15 cellular contexts compared by ENCODE assay signal in the genomic region with DNA sequence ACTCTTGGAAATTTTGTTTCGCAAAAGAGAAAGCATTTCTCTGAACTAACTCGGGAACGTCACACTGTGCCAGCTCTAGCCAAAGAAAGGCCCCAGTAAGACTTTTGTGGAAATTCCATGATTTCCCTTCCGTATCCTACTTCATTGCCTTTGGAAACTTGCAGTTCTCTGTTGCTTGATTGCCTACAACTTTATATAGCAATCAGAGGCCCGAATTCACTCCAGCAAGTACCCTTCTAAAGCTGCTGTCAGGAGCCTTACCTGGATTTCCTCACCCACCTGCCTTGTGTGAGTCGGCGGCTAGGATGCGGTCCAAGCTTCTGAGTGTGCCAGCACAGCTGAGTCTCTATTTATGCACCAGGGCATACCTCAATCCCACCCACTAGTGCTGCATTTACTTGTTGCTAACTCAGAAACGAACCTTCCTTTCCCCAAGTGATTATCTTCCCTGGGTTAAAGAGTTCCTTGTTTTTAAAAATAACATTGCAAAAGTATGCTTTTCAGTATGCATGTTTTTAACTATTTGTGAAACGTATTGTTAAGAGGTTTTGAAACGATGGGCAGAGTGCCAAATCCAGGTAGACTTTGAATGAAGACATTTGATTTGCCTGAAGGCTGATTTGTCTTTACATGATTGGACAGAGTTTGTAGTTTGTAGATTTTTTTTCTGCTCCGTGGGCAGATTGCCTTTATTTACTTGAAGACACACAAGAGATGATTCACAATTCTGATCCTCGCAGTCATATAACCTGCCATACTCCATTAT. TPM values are rescaled to one million over a fixed set of nuclear protein-coding genes. Genes with fewer than 3 reads are reported as not detected.
DNase-seq lines count a peak whose midpoint lies in the region; ATAC-seq, FAIRE-seq and TF ChIP-seq lines count a peak whose summit lies in the region.
"Had no signal": no experiment of that assay in that cellular context is flagged by ENCODE, and none has a peak within 500 bp of the region (broad histone marks: within the 10 kb centered on the region; RNA-seq: fewer than 3 reads in every experiment).

Gene AGR2 (minus strand): TSS at position 326 of the 766 bp plus-strand sequence. CDS start 3,203 bp downstream, outside the sequence.

- peaks cover 12% of the 10 kb centered on the region for H3K4me1 Mint-ChIP-seq in neural progenitor cell
- H3K4me1 Mint-ChIP-seq: activated naive CD8-positive, alpha-beta T cell treated with anti-CD3 and anti-CD28 coated beads, Interleukin-2, amount 50 U/mL, for 24 hours had no signal

- H3K9me3 ChIP-seq in H1 (ENCODE audit: insufficient read depth in 2 of 2, low read depth in 1 of 2, low read length in 1 of 2) (no peaks in the 10 kb centered on the region), neural progenitor cell (ENCODE audit: low read depth) (no peaks in the 10 kb centered on the region)
- H3K9me3 ChIP-seq: uterus had no signal

- H2BK5ac ChIP-seq in H1 (ENCODE audit: low read depth, low read length): no peak within 1 kb of the TSS

- no peaks in the 10 kb centered on the region for H3K9me3 Mint-ChIP-seq in neural progenitor cell
- H3K9me3 Mint-ChIP-seq: activated naive CD8-positive, alpha-beta T cell treated with anti-CD3 and anti-CD28 coated beads, Interleukin-2, amount 50 U/mL, for 24 hours had no signal

- no peak within 1 kb of the TSS for H2BK15ac ChIP-seq in H1 (ENCODE audit: low read length)

- peak within 1 kb of the TSS; percentile 34 for H2AFZ ChIP-seq in H1 (ENCODE audit: low read length)
- peak within 1 kb of the TSS; percentile 15 for H2AFZ ChIP-seq in neural progenitor cell (replicated peaks)

- CTCF ChIA-PET in H1 (lab: Charles Lee; ENCODE audit: partially characterized antibody): interaction anchor here (0.7 to 1.2 kb wide), 4 partner anchors 43 to 728 kb away, joined by 3 to 4 read pairs (median 3); no protein-coding TSS in a partner anchor

- no peaks in the 10 kb centered on the region for H3K36me3 Mint-ChIP-seq in neural progenitor cell

- no peak within 1 kb of the TSS for H3K27ac Mint-ChIP-seq in neural progenitor cell
- H3K27ac Mint-ChIP-seq: activated naive CD8-positive, alpha-beta T cell treated with anti-CD3 and anti-CD28 coated beads, Interleukin-2, amount 50 U/mL, for 24 hours had no signal

- no peak for TF ChIP-seq CTCF in H1 (IDR thresholded peaks at IDR 0.05; ENCODE audit: control extremely low read depth in 1 of 3, insufficient read depth in 1 of 3, low read depth in 1 of 3, low read length in 3 of 3)
- TF ChIP-seq CTCF in neural progenitor cell (IDR thresholded peaks at IDR 0.05): no peak

- no peak within 1 kb of the TSS for H2BK120ac ChIP-seq in H1 (replicated peaks; ENCODE audit: low read depth, low read length)

- POLR2A ChIA-PET in H1 (lab: Charles Lee; ENCODE audit: partially characterized antibody): no interaction called here

- no peak for TF ChIP-seq EP300 in H1 (IDR thresholded peaks at IDR 0.05; ENCODE audit: borderline replicate concordance in 1 of 2, low read depth in 2 of 2, low read length in 2 of 2)

- H2BK12ac ChIP-seq in H1 (ENCODE audit: low read depth, low read length): no peak within 1 kb of the TSS

- no peak within 1 kb of the TSS for H3K9ac ChIP-seq in H1 (replicated peaks in 1 of 4; ENCODE audit: extremely low read depth in 1 of 4, low read depth in 3 of 4, low read length in 3 of 4)
- no peak within 1 kb of the TSS for H3K9ac ChIP-seq in neural progenitor cell

- no peaks in the 10 kb centered on the region for H4K20me1 ChIP-seq in H1 (replicated peaks in 1 of 2; ENCODE audit: control insufficient read depth in 1 of 2, insufficient read depth in 2 of 2, low read length in 2 of 2)
- H4K20me1 ChIP-seq in neural progenitor cell (ENCODE audit: low read depth): no peaks in the 10 kb centered on the region

- no peak within 1 kb of the TSS for H3K14ac ChIP-seq in H1 (ENCODE audit: insufficient read length)

- no peak for FAIRE-seq in H1 (lab: Jason Lieb, UNC)
- FAIRE-seq: H54 had no signal

- TF ChIP-seq POLR2A in H1 (IDR thresholded peaks at IDR 0.05; ENCODE audit: control extremely low read depth in 1 of 2, low read depth in 2 of 2, low read length in 2 of 2): no peak

- no peak within 1 kb of the TSS for H3K23ac ChIP-seq in H1 (ENCODE audit: insufficient read length)

- no peak within 1 kb of the TSS for H3K56ac ChIP-seq in H1 (replicated peaks; ENCODE audit: insufficient read length, low read depth, low read length)

- no peak within 1 kb of the TSS for H3K4me3 Mint-ChIP-seq in neural progenitor cell
- H3K4me3 Mint-ChIP-seq: activated naive CD8-positive, alpha-beta T cell treated with anti-CD3 and anti-CD28 coated beads, Interleukin-2, amount 50 U/mL, for 24 hours had no signal

- no peak for TF ChIP-seq RAD21 in H1 (IDR thresholded peaks at IDR 0.05 in 1 of 2, conservative IDR thresholded peaks at IDR 0.05 in 1 of 2; ENCODE audit: low read depth in 2 of 2, low read length in 2 of 2)

- H4K8ac ChIP-seq in H1 (ENCODE audit: extremely low read depth, insufficient read depth, low read length): no peak within 1 kb of the TSS

- H4K91ac ChIP-seq in H1 (replicated peaks; ENCODE audit: insufficient read length, low read length): no peak within 1 kb of the TSS

- H3K36me3 ChIP-seq in H1 (ENCODE audit: control insufficient read depth in 2 of 4, insufficient read depth in 4 of 4, low read length in 3 of 4): no peaks in the 10 kb centered on the region
- no peaks in the 10 kb centered on the region for H3K36me3 ChIP-seq in neural progenitor cell
- H3K36me3 ChIP-seq: uterus had no signal

- H3K4me2 ChIP-seq in H1 (ENCODE audit: insufficient read depth in 1 of 2, low read depth in 2 of 2, low read length in 2 of 2) (no peak within 1 kb of the TSS), neural progenitor cell (no peak within 1 kb of the TSS)

- DNase-seq in DMS153 treated with DMSO at 0.1 percent for 48 hours (lab: John Stamatoyannopoulos, UW; ENCODE audit: unreplicated experiment) (peak; percentile 34), NCI-H345 treated with DMSO at 0.1 percent for 48 hours (lab: John Stamatoyannopoulos, UW; ENCODE audit: unreplicated experiment) (peak; percentile 79), H1 (ENCODE audit: low read depth in 1 of 2, low spot score in 2 of 2) (no peak), neural progenitor cell (ENCODE audit: low spot score) (no peak), T-helper 9 cell (no peak), kidney glomerular epithelial cell (lab: John Stamatoyannopoulos, UW) (no peak)
- DNase-seq: activated naive CD8-positive, alpha-beta T cell treated with anti-CD3 and anti-CD28 coated beads, Interleukin-2, amount 50 U/mL, for 24 hours; C1 segment of cervical spinal cord; NK-92 treated with Interleukin-12 subunit alpha and Interleukin-12 subunit beta, amount 100 ng/mL, for 24 hours; right cardiac atrium; uterus had no signal

- no peaks in the 10 kb centered on the region for H3K4me1 ChIP-seq in H1 (replicated peaks in 1 of 4; ENCODE audit: control insufficient read depth in 3 of 4, insufficient read depth in 4 of 4, low read length in 3 of 4)
- H3K4me1 ChIP-seq in neural progenitor cell: no peaks in the 10 kb centered on the region
- H3K4me1 ChIP-seq: uterus had no signal

- H3K27me3 ChIP-seq in H1 (replicated peaks in 1 of 4; ENCODE audit: control insufficient read depth in 3 of 4, extremely low read depth in 1 of 4, insufficient read depth in 3 of 4, low read length in 3 of 4): no peaks in the 10 kb centered on the region
- H3K27me3 ChIP-seq in neural progenitor cell: no peaks in the 10 kb centered on the region
- H3K27me3 ChIP-seq: uterus had no signal

- no peaks in the 10 kb centered on the region for H3K79me1 ChIP-seq in H1 (ENCODE audit: low read depth, low read length)

- H2AK5ac ChIP-seq in H1 (ENCODE audit: low read depth, low read length): no peak within 1 kb of the TSS

- no peaks in the 10 kb centered on the region for H3K27me3 Mint-ChIP-seq in neural progenitor cell (ENCODE audit: insufficient read depth, low read depth)

- H3K4me3 ChIP-seq in H1 (ENCODE audit: extremely low read depth in 1 of 4, insufficient read depth in 2 of 4, low read depth in 3 of 4, low read length in 4 of 4): no peak within 1 kb of the TSS
- no peak within 1 kb of the TSS for H3K4me3 ChIP-seq in neural progenitor cell
- H3K4me3 ChIP-seq: uterus had no signal

- H2BK20ac ChIP-seq in H1 (ENCODE audit: low read length): no peak within 1 kb of the TSS

- H3K27ac ChIP-seq in H1 (ENCODE audit: low read depth, low read length) (no peak within 1 kb of the TSS), neural progenitor cell (no peak within 1 kb of the TSS)
- H3K27ac ChIP-seq: uterus had no signal

- no peak for ATAC-seq in HG02973 (IDR thresholded peaks at IDR 0.05; ENCODE audit: unreplicated experiment)
- no peak for ATAC-seq in HG03045 (IDR thresholded peaks at IDR 0.05; ENCODE audit: unreplicated experiment)
- ATAC-seq: activated naive CD8-positive, alpha-beta T cell treated with anti-CD3 and anti-CD28 coated beads, Interleukin-2, amount 50 U/mL, for 24 hours; right cardiac atrium had no signal

- no peaks in the 10 kb centered on the region for H3F3A ChIP-seq in neural progenitor cell (ENCODE audit: low read depth)

- no peak within 1 kb of the TSS for H4K5ac ChIP-seq in H1 (ENCODE audit: insufficient read length, low read depth, low read length)

- 92% methylated on average over 13 of the region's 13 CpGs; no CpG with 5 or more reads in 1 of the 2 experiments for WGBS in H1 (ENCODE audit: extremely low coverage in 1 of 2, insufficient coverage in 1 of 2, insufficient read length in 1 of 2, insufficient replicate concordance in 2 of 2, low coverage in 1 of 2, low lambda C conversion rate in 2 of 2, missing lambda C conversion rate in 1 of 2), 2 experiments

- no peaks in the 10 kb centered on the region for H3K79me2 ChIP-seq in H1 (ENCODE audit: control insufficient read depth in 1 of 2, insufficient read depth in 2 of 2, low read length in 2 of 2)
- no peaks in the 10 kb centered on the region for H3K79me2 ChIP-seq in neural progenitor cell (ENCODE audit: low read depth)

- no peak within 1 kb of the TSS for H3K4ac ChIP-seq in H1 (replicated peaks; ENCODE audit: insufficient read length, low read depth, low read length)

- no peaks in the 10 kb centered on the region for H3K23me2 ChIP-seq in H1 (ENCODE audit: low read depth, low read length)

- no peak within 1 kb of the TSS for H3K18ac ChIP-seq in H1 (ENCODE audit: extremely low read depth, low read length)

TF ChIP-seq in H1, 55 proteins besides CTCF, POLR2A, EP300 and RAD21 (continues in another document):
- TF ChIP-seq SUZ12 (IDR thresholded peaks at IDR 0.05; ENCODE audit: low read length) (no peak), BCL11A (IDR thresholded peaks at IDR 0.05; ENCODE audit: low read depth in 2 of 2, low read length in 2 of 2) (no peak)

RNA-seq across cellular contexts. Expression of gene AGR2, which starts in this region (rescaled TPM):
- total RNA-seq in H1 (2021; fragmentation: NEBNext Ultra II Directional; extraction: Animal tissue kit (Norgen Biotek cat#: 25700)): not detected in 2 replicates
- polyA plus RNA-seq in H1 (2011; rRNA removed): not detected in 2 replicates
- not detected for polyA plus RNA-seq in H1 (2011; cell fraction: cytosol; rRNA removed)
- polyA plus RNA-seq in H1 (2011; cell fraction: nucleus; rRNA removed): not detected
- not detected in 4 replicates for polyA plus RNA-seq in H1 (2012, experiment 1 of 2)
- not detected for polyA plus RNA-seq in H1 (2012, experiment 2 of 2)
- polyA plus RNA-seq in H1 (2013, experiment 1 of 2): not detected
- polyA plus RNA-seq in H1 (2013, experiment 2 of 2): not detected
- not detected in 2 replicates for polyA minus RNA-seq in H1 (2011; rRNA and poly(A)+ RNA removed)
- not detected for polyA minus RNA-seq in H1 (2011; cell fraction: cytosol; rRNA and poly(A)+ RNA removed)
- not detected for polyA minus RNA-seq in H1 (2011; cell fraction: nucleus; rRNA and poly(A)+ RNA removed)
- total RNA-seq in neural progenitor cell (ENCODE audit: low replicate concordance): not detected in 2 replicates
- total RNA-seq: right cardiac atrium; T-helper 2 cell treated with Interferon-gamma antibody and Interleukin-4, amounts not matched to agents 100 ng/mL and 5 ng/mL, for 36 hours had no signal

Comparison
In these comparisons a context has a peak if more than half of its experiments do, and no peak if none do; other contexts are left out.
1. DNase-seq: peak in DMS153 treated with DMSO at 0.1 percent for 48 hours (single experiment) and NCI-H345 treated with DMSO at 0.1 percent for 48 hours (single experiment); none in H1 (0 of 2), neural progenitor cell (single experiment), T-helper 9 cell (single experiment) and kidney glomerular epithelial cell (single experiment).